In the genomic region with DNA sequence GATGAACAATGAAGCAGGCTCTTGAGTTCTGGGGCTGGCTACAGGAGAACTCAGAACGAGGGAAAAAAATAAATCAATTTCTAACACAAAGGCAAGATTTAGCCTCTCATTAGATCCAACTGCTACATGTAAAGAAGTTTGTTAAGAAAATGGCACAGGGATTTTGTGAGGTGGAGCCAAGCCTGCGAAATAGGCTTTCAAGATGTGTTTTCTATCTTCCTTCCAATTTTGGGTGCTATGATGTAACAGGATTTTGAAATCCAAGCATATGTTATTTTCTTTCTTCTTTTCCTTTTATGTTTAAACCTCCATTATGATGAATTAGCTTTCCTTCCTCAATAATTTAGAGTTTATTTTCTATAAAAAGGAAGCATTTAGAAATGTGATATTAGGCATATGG, we compare ENCODE assay signal across 32 cellular contexts.
"Had no signal": no experiment of that assay in that cellular context is flagged by ENCODE, and none has a peak within 500 bp of the region (broad histone marks: within the 10 kb centered on the region; RNA-seq: fewer than 3 reads in every experiment).

No MANE protein-coding gene starts in this region.

- H3K4me3 ChIP-seq: esophagus squamous epithelium, gastrocnemius medialis, pancreas, psoas muscle, sigmoid colon, thyroid gland, upper lobe of right lung had no signal

- H3K4me1 ChIP-seq: esophagus squamous epithelium, gastrocnemius medialis, pancreas, psoas muscle, sigmoid colon, thyroid gland, upper lobe of right lung had no signal

- FAIRE-seq: bronchial epithelial cell, colon, endometrium, keratinocyte, pancreas, small intestine had no signal

- H3K36me3 ChIP-seq: esophagus squamous epithelium, gastrocnemius medialis, pancreas, sigmoid colon, thyroid gland, upper lobe of right lung had no signal

- H3K9me3 ChIP-seq: esophagus squamous epithelium, gastrocnemius medialis, pancreas, psoas muscle, sigmoid colon, thyroid gland, upper lobe of right lung had no signal

- H3K27me3 ChIP-seq: esophagus squamous epithelium, gastrocnemius medialis, pancreas, sigmoid colon, thyroid gland, upper lobe of right lung had no signal

- ATAC-seq: activated naive CD8-positive, alpha-beta T cell treated with anti-CD3 and anti-CD28 coated beads, Interleukin-2, amount 50 U/mL, for 24 hours; activated T-cell treated with anti-CD3 and anti-CD28 coated beads, Interleukin-2, amount 50 U/mL, for 4 hours; activated T-helper 17 cell treated with anti-CD3 and anti-CD28 coated beads, Interleukin-2, amount 50 U/mL, for 72 hours; gastrocnemius medialis; left cardiac atrium; left ventricle myocardium superior; pancreas; psoas muscle; stimulated activated memory B cell treated with anti-CD40 and anti-IgM and Interleukin-4, amounts not matched to agents 10 μg/mL and 1 μg/mL and 100 μg/mL, for 72 hours; stimulated activated naive CD8-positive, alpha-beta T cell treated with anti-CD3 and anti-CD28 coated beads, Interleukin-15, amount 100 ng/mL, for 72 hours; upper lobe of right lung had no signal

- H3K27ac ChIP-seq: epithelial cell of prostate, esophagus squamous epithelium, gastrocnemius medialis, pancreas, psoas muscle, sigmoid colon, thyroid gland, upper lobe of right lung had no signal

- DNase-seq: activated CD4-positive, alpha-beta memory T cell treated with anti-CD3 and anti-CD28 coated beads for 36 hours; activated CD4-positive, alpha-beta T cell treated with anti-CD3 and anti-CD28 coated beads, Interleukin-2, amount 10 ng/mL, durations not matched to agents 24 days and 14 days; activated CD4-positive, CD25-positive, alpha-beta regulatory T cell treated with anti-CD3 and anti-CD28 coated beads, Interleukin-2, amount 50 U/mL, for 72 hours; activated gamma-delta T cell treated with Interleukin-2 at 50 U/mL for 16 hours; activated naive CD8-positive, alpha-beta T cell treated with anti-CD3 and anti-CD28 coated beads, Interleukin-2, amount 50 U/mL, for 24 hours; activated T-cell treated with anti-CD3 and anti-CD28 coated beads, Interleukin-2, amount 50 U/mL, for 4 hours; amygdala; dermis blood vessel endothelial cell; effector CD8-positive, alpha-beta T cell; esophagus squamous epithelium; gastrocnemius medialis; hippocampal formation; left cardiac atrium; left ventricle myocardium superior; nucleus accumbens; pancreas; psoas muscle; sigmoid colon; small intestine; stimulated activated CD4-positive, alpha-beta T cell treated with anti-CD3 and anti-CD28 coated beads, Interleukin-4, amount 100 ng/mL, for 4 hours; stimulated activated CD8-positive, alpha-beta memory T cell treated with anti-CD3 and anti-CD28 coated beads, Interleukin-4, amount 100 ng/mL, for 48 hours; stimulated activated naive CD8-positive, alpha-beta T cell treated with anti-CD3 and anti-CD28 coated beads, Interleukin-15, amount 100 ng/mL, for 72 hours; T-helper 9 cell; thyroid gland; upper lobe of right lung had no signal
